In genomic region chr10:22315455-22316285, GRCh38 we compare ENCODE assay signal across 2 cellular contexts.
TF ChIP-seq lines count a peak whose summit lies in the region.

No MANE protein-coding gene starts in this region.

TF ChIP-seq in K562, 482 proteins besides CTCF, POLR2A, EP300 and RAD21 (continued from another document and continues in another):
- TF ChIP-seq ZNF740 (CRISPR knock-in tag; IDR thresholded peaks at IDR 0.05): 0 out of 2 replicates have a peak, but pooled peaks have one; percentile 40
- peak in 1 of 2 experiments; percentile 41; a peak in 1 of 4 replicates for TF ChIP-seq ZNF740 (tag; IDR thresholded peaks at IDR 0.05)
- TF ChIP-seq SIX5 (IDR thresholded peaks at IDR 0.05; ENCODE audit: borderline replicate concordance in 1 of 2, insufficient read depth in 1 of 2, low read depth in 1 of 2, low read length in 2 of 2): no peak
- TF ChIP-seq FUS (optimal IDR thresholded peaks at IDR 0.05; ENCODE audit: low read depth, low read length): no peak
- TF ChIP-seq FIP1L1 (IDR thresholded peaks at IDR 0.05; ENCODE audit: low read depth, low read length, poor library complexity, severe bottlenecking): peak; percentile 14
- TF ChIP-seq GATAD2A (IDR thresholded peaks at IDR 0.05): 0 out of 2 replicates have a peak, but pooled peaks have one; percentile 28
- TF ChIP-seq EGR1 (conservative IDR thresholded peaks at IDR 0.05): peak; percentile 82
- peak; percentile 20 to 30; a peak in 1 of 4 replicates for TF ChIP-seq UBTF (IDR thresholded peaks at IDR 0.05; ENCODE audit: borderline replicate concordance in 1 of 2, low read depth in 2 of 2, low read length in 2 of 2)
- no peak for TF ChIP-seq HEY1 (CRISPR knock-in tag; IDR thresholded peaks at IDR 0.05; ENCODE audit: borderline replicate concordance)
- no peak for TF ChIP-seq ASH1L (IDR thresholded peaks at IDR 0.05; ENCODE audit: borderline replicate concordance, low read depth, partially characterized antibody)
- no peak for TF ChIP-seq DNMT1 (IDR thresholded peaks at IDR 0.05)
- TF ChIP-seq TRIM25 (IDR thresholded peaks at IDR 0.05; ENCODE audit: borderline replicate concordance): no peak; the same call in 1 of the 2 replicates
- TF ChIP-seq BDP1 (IDR thresholded peaks at IDR 0.05; ENCODE audit: insufficient read depth, insufficient read length): no peak
- no peak for TF ChIP-seq ZMIZ1 (IDR thresholded peaks at IDR 0.05; ENCODE audit: low read depth in 2 of 2, low read length in 2 of 2)
- 0 out of 4 replicates have a peak, but pooled peaks of 1 of the 2 experiments have one; percentile 30 for TF ChIP-seq MLX (CRISPR knock-in tag; conservative IDR thresholded peaks at IDR 0.05)
- TF ChIP-seq NCOA6 (IDR thresholded peaks at IDR 0.05): no peak
- TF ChIP-seq HES1 (IDR thresholded peaks at IDR 0.05; ENCODE audit: low read depth): no peak
- TF ChIP-seq ZC3H8 (IDR thresholded peaks at IDR 0.05): no peak

TF ChIP-seq in HepG2, 621 proteins besides CTCF, POLR2A, EP300 and RAD21 (continued from another document and continues in another):
- TF ChIP-seq ZSCAN25 (CRISPR knock-in tag; IDR thresholded peaks at IDR 0.05): 0 out of 2 replicates have a peak, but pooled peaks have one; percentile 1
- no peak for TF ChIP-seq ATF7 (IDR thresholded peaks at IDR 0.05)
- TF ChIP-seq ATF7 (CRISPR knock-in tag; IDR thresholded peaks at IDR 0.05): no peak
- peak; percentile 47 for TF ChIP-seq ASH2L (IDR thresholded peaks at IDR 0.05; ENCODE audit: insufficient read length, low read depth, low read length)
- no peak for TF ChIP-seq ZSCAN30 (CRISPR knock-in tag; IDR thresholded peaks at IDR 0.05)
- TF ChIP-seq HNRNPK (IDR thresholded peaks at IDR 0.05; ENCODE audit: low read depth, low read length, poor library complexity, severe bottlenecking): no peak
- TF ChIP-seq RBFOX2 (IDR thresholded peaks at IDR 0.05; ENCODE audit: low read depth, low read length): no peak
- TF ChIP-seq CREB1 (IDR thresholded peaks at IDR 0.05): no peak
- no peak for TF ChIP-seq CREB1 (CRISPR knock-in tag; IDR thresholded peaks at IDR 0.05)
- no peak for TF ChIP-seq FOSL2 (CRISPR knock-in tag; IDR thresholded peaks at IDR 0.05)
- TF ChIP-seq ZNF740 (CRISPR knock-in tag; IDR thresholded peaks at IDR 0.05): no peak; the same call in 1 of the 2 replicates
- TF ChIP-seq ZNF292 (CRISPR knock-in tag; IDR thresholded peaks at IDR 0.05; ENCODE audit: borderline replicate concordance, low read depth): no peak
- no peak for TF ChIP-seq ZNF775 (CRISPR knock-in tag; IDR thresholded peaks at IDR 0.05; ENCODE audit: borderline replicate concordance)
- TF ChIP-seq CREM (IDR thresholded peaks at IDR 0.05): no peak
- no peak for TF ChIP-seq CREM (CRISPR knock-in tag; IDR thresholded peaks at IDR 0.05)
- no peak for TF ChIP-seq BCLAF1 (IDR thresholded peaks at IDR 0.05)
- no peak for TF ChIP-seq FOXA1 (IDR thresholded peaks at IDR 0.05)
- TF ChIP-seq FOXA1 (CRISPR knock-in tag; IDR thresholded peaks at IDR 0.05): no peak
- TF ChIP-seq EEA1 (CRISPR knock-in tag; IDR thresholded peaks at IDR 0.05; ENCODE audit: borderline replicate concordance): no peak
- TF ChIP-seq KLF12 (CRISPR knock-in tag; IDR thresholded peaks at IDR 0.05; ENCODE audit: borderline replicate concordance): no peak
- TF ChIP-seq BCL6 (CRISPR knock-in tag; IDR thresholded peaks at IDR 0.05): no peak
- peak; percentile 3 for TF ChIP-seq ZNF407 (CRISPR knock-in tag; IDR thresholded peaks at IDR 0.05; ENCODE audit: not compliant biosample characterization)
- no peak for TF ChIP-seq TIGD3 (CRISPR knock-in tag; IDR thresholded peaks at IDR 0.05; ENCODE audit: borderline replicate concordance)
- TF ChIP-seq KLF16 (CRISPR knock-in tag; IDR thresholded peaks at IDR 0.05): no peak
- no peak for TF ChIP-seq GABPB1 (CRISPR knock-in tag; IDR thresholded peaks at IDR 0.05)
- TF ChIP-seq ZNF263 (CRISPR knock-in tag; IDR thresholded peaks at IDR 0.05): no peak
- TF ChIP-seq ZNF460 (CRISPR knock-in tag; IDR thresholded peaks at IDR 0.05; ENCODE audit: borderline replicate concordance): no peak
- TF ChIP-seq ZNF329 (CRISPR knock-in tag; IDR thresholded peaks at IDR 0.05; ENCODE audit: low read depth): no peak
- no peak for TF ChIP-seq NR2C2 (CRISPR knock-in tag; IDR thresholded peaks at IDR 0.05; ENCODE audit: borderline replicate concordance)
- TF ChIP-seq ZFP37 (CRISPR knock-in tag; IDR thresholded peaks at IDR 0.05; ENCODE audit: borderline replicate concordance): no peak
- 0 out of 2 replicates have a peak, but pooled peaks have one; percentile 8 for TF ChIP-seq HNF1B (CRISPR knock-in tag; IDR thresholded peaks at IDR 0.05)
- TF ChIP-seq DNMT3B (CRISPR knock-in tag; conservative IDR thresholded peaks at IDR 0.05): no peak
- TF ChIP-seq ZFP91 (CRISPR knock-in tag; IDR thresholded peaks at IDR 0.05; ENCODE audit: borderline replicate concordance): no peak
- TF ChIP-seq DDIT3 (CRISPR knock-in tag; IDR thresholded peaks at IDR 0.05): no peak
- peak; percentile 23; the same call in 1 of the 2 replicates for TF ChIP-seq ZNF547 (CRISPR knock-in tag; IDR thresholded peaks at IDR 0.05)
- no peak for TF ChIP-seq GMEB1 (CRISPR knock-in tag; IDR thresholded peaks at IDR 0.05; ENCODE audit: borderline replicate concordance)
- no peak for TF ChIP-seq MXD1 (CRISPR knock-in tag; IDR thresholded peaks at IDR 0.05)
